Comparison of ENCODE assay signal across 9 cellular contexts in the genomic region with DNA sequence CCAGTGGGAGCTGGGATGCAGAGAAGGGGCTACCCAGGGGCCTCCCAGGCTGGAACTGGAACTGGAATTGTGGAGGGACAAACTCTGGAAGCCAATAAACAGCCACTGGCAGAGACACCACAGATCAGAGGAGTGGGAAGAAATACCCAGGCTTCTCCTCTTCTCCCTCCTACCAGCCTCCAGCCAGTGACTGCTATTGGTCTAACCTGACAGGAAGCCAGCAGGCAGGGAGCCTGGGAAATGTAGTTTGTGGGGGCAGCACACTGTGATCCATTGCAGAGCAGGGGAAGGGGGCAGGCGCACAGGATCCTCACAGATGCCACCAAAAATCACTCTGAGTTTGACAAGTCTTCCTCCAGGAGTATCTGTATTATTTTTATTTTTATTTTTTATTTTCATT. TPM values are rescaled to one million over a fixed set of nuclear protein-coding genes. Genes with fewer than 3 reads are reported as not detected.
DNase-seq lines count a peak whose midpoint lies in the region; ATAC-seq and TF ChIP-seq lines count a peak whose summit lies in the region.
"Had no signal": no experiment of that assay in that cellular context is flagged by ENCODE, and none has a peak within 500 bp of the region (broad histone marks: within the 10 kb centered on the region; RNA-seq: fewer than 3 reads in every experiment).

No MANE protein-coding gene starts in this region.

- H3K27me3 Mint-ChIP-seq in Caco-2 (ENCODE audit: insufficient read depth, unreplicated experiment) (peaks cover 13% of the 10 kb centered on the region), HFFc6 (ENCODE audit: insufficient read depth) (peaks cover 25% of the 10 kb centered on the region)

- H3K27ac ChIP-seq in OCI-LY3 (ENCODE audit: low read length) (no peak overlapping the region), aorta (ENCODE audit: low read depth in 1 of 2, low read length in 2 of 2) (no peak overlapping the region)

- H3K9me3 Mint-ChIP-seq in Caco-2 (ENCODE audit: unreplicated experiment) (no peaks in the 10 kb centered on the region), HFFc6 (no peaks in the 10 kb centered on the region)

- no peak overlapping the region for H3K4me2 ChIP-seq in OCI-LY3 (ENCODE audit: low read length)

- no peaks in the 10 kb centered on the region for H3K36me3 ChIP-seq in Caco-2 (ENCODE audit: control insufficient read depth, insufficient read depth, low read length)
- H3K36me3 ChIP-seq in OCI-LY3 (replicated peaks; ENCODE audit: low read depth, low read length), result no peaks in the 10 kb centered on the region
- H3K36me3 ChIP-seq in aorta (ENCODE audit: control insufficient read depth in 1 of 2, insufficient read depth in 2 of 2, low read length in 1 of 2), result no peaks in the 10 kb centered on the region

- no peak overlapping the region for H3K4me3 ChIP-seq in Caco-2 (ENCODE audit: low read depth, low read length)
- peak overlapping the region; percentile 7; the same call in 1 of the 2 replicates for H3K4me3 ChIP-seq in OCI-LY3 (ENCODE audit: low read length)
- no peak overlapping the region for H3K4me3 ChIP-seq in aorta (ENCODE audit: low read length in 2 of 2)

- no peaks in the 10 kb centered on the region for H3K79me2 ChIP-seq in OCI-LY3 (ENCODE audit: low read length)

- H3K27ac Mint-ChIP-seq in Caco-2 (ENCODE audit: unreplicated experiment) (no peak overlapping the region), HFFc6 (no peak overlapping the region)

- intact Hi-C loops in Caco-2 (cut with micrococcal nuclease; ENCODE audit: unreplicated experiment), result loop anchor here (10.0 kb wide), 1 partner anchor 319 kb away; no protein-coding TSS in a partner anchor
- intact Hi-C loops in head of caudate nucleus (cut with DNase I), result no loop called here
- intact Hi-C loops in aorta (cut with DNase I), result no loop called here

- POLR2A ChIA-PET in Caco-2 (lab: Charles Lee), result interaction anchor here (0.7 kb wide), 1 partner anchor 342 kb away, joined by 4 read pairs; no protein-coding TSS in a partner anchor

- peak; percentile 40 to 49 for DNase-seq in Caco-2
- DNase-seq in GM19240 (ENCODE audit: insufficient read length, low spot score), result peak; percentile 44
- DNase-seq in head of caudate nucleus, result peak in 36 of 42 donors; percentile 22 to 82 (median 50)
- DNase-seq in activated CD8-positive, alpha-beta memory T cell treated with anti-CD3 and anti-CD28 coated beads, Interleukin-2, amount 50 U/mL, for 48 hours, result no peak
- no peak for DNase-seq in aorta
- no peak for DNase-seq in HFFc6
- DNase-seq: naive B cell had no signal

- no peaks in the 10 kb centered on the region for H3K9me3 ChIP-seq in Caco-2
- no peaks in the 10 kb centered on the region for H3K9me3 ChIP-seq in OCI-LY3 (ENCODE audit: insufficient read depth, low read length)
- H3K9me3 ChIP-seq in aorta (ENCODE audit: control insufficient read depth, low read length), result peaks cover 1% of the 10 kb centered on the region

- H4K20me1 ChIP-seq in OCI-LY3 (ENCODE audit: insufficient read depth, low read length), result no peaks in the 10 kb centered on the region

- no peak overlapping the region for H3K9ac ChIP-seq in OCI-LY3 (ENCODE audit: low read length)

- H3K4me1 Mint-ChIP-seq in Caco-2 (ENCODE audit: low read depth, unreplicated experiment) (no peaks in the 10 kb centered on the region), HFFc6 (ENCODE audit: low read depth) (no peaks in the 10 kb centered on the region)

- H3K27me3 ChIP-seq in Caco-2 (replicated peaks; ENCODE audit: control insufficient read depth, insufficient read depth, low read length) (no peaks in the 10 kb centered on the region), OCI-LY3 (ENCODE audit: low read depth, low read length) (no peaks in the 10 kb centered on the region), aorta (ENCODE audit: control insufficient read depth in 1 of 2, insufficient read depth in 2 of 2, low read length in 1 of 2) (no peaks in the 10 kb centered on the region)

- CTCF ChIA-PET in Caco-2 (lab: Charles Lee), result interaction anchor here (0.6 kb wide), 1 partner anchor 239 kb away, joined by 5 read pairs; no protein-coding TSS in a partner anchor

- BruUV-seq in Caco-2 (replicated peaks; lab: Mats Ljungman, UMichigan), result no TSS peak

- 6 to 13% methylated on average over 1 of the region's 1 CpG for WGBS in aorta, 2 donors

- H3K4me1 ChIP-seq in Caco-2 (peaks cover 6% of the 10 kb centered on the region; the same call in 1 of the 2 replicates), OCI-LY3 (ENCODE audit: low read length) (no peaks in the 10 kb centered on the region), aorta (ENCODE audit: control insufficient read depth in 1 of 2, insufficient read depth in 2 of 2, low read length in 2 of 2) (no peaks in the 10 kb centered on the region)

- TF ChIP-seq CTCF in Caco-2 (IDR thresholded peaks at IDR 0.05; ENCODE audit: insufficient read depth in 1 of 2, low read depth in 1 of 2, low read length in 1 of 2, severe bottlenecking in 1 of 2, unreplicated experiment in 1 of 2), result no peak
- TF ChIP-seq CTCF in OCI-LY3 (IDR thresholded peaks at IDR 0.05; ENCODE audit: low read depth, low read length), result no peak
- no peak for TF ChIP-seq CTCF in HFFc6 (IDR thresholded peaks at IDR 0.05)

- ATAC-seq in GM19395 (IDR thresholded peaks at IDR 0.05; ENCODE audit: unreplicated experiment) (no peak), aorta (ENCODE audit: low FRiP score) (no peak)

- no peak overlapping the region for H2AFZ ChIP-seq in OCI-LY3 (ENCODE audit: low read depth, low read length)

- H3K36me3 Mint-ChIP-seq in Caco-2 (ENCODE audit: insufficient read depth, unreplicated experiment) (no peaks in the 10 kb centered on the region), HFFc6 (ENCODE audit: low read depth) (no peaks in the 10 kb centered on the region)
- H3K36me3 Mint-ChIP-seq: naive B cell had no signal

- H3K4me3 Mint-ChIP-seq in Caco-2 (ENCODE audit: unreplicated experiment), result no peak overlapping the region
- no peak overlapping the region for H3K4me3 Mint-ChIP-seq in HFFc6

RNA-seq across cellular contexts. Expression of a gene that starts 12.1 kb away (rescaled TPM):
- total RNA-seq in Caco-2 (2022), result not detected in 2 replicates
- not detected for total RNA-seq in aorta
- polyA plus RNA-seq in aorta, result 1 to 10 TPM in 1 of 2 donors, not detected in 1; 2.6 TPM
- total RNA-seq in HFFc6 (2021; fragmentation: NEBNext Ultra II Directional; extraction: Animal tissue kit (Norgen Biotek cat#: 25700)), result not detected

RNA-seq across cellular contexts. Expression of a gene that starts 26.9 kb away (rescaled TPM):
- total RNA-seq in Caco-2 (2022) (52.9 and 53.2 TPM in 2 replicates), aorta (10 to 100 TPM; 46.6 to 59.8 TPM)
- polyA plus RNA-seq in aorta, result 10 to 100 TPM; 19.4 to 85.6 TPM
- total RNA-seq in HFFc6 (2021; fragmentation: NEBNext Ultra II Directional; extraction: Animal tissue kit (Norgen Biotek cat#: 25700)), result 10 to 100 TPM; 42.4 to 46.7 (median 44.9) TPM

Comparison
In these comparisons a context has a peak if more than half of its experiments do, and no peak if none do; other contexts are left out.
1. DNase-seq: peak in Caco-2 (2 of 2), GM19240 (single experiment) and head of caudate nucleus (36 of 42); none in activated CD8-positive, alpha-beta memory T cell treated with anti-CD3 and anti-CD28 coated beads, Interleukin-2, amount 50 U/mL, for 48 hours (single experiment), aorta (0 of 2) and HFFc6 (single experiment).